10 cellular contexts compared by ENCODE assay signal in genomic region chr2:24050041-24050655, GRCh38. TPM values are rescaled to one million over a fixed set of nuclear protein-coding genes. Genes with fewer than 3 reads are reported as not detected.
DNase-seq lines count a peak whose midpoint lies in the region; ATAC-seq and TF ChIP-seq lines count a peak whose summit lies in the region.
"Had no signal": no experiment of that assay in that cellular context is flagged by ENCODE, and none has a peak within 500 bp of the region (broad histone marks: within the 10 kb centered on the region; RNA-seq: fewer than 3 reads in every experiment).

No MANE protein-coding gene starts in this region.

- peak; percentile 61 for DNase-seq in natural killer cell treated with Interleukin-12 subunit alpha and Interleukin-12 subunit beta and Interleukin-15 and Interleukin-18, amount 100 ng/mL, for 72 hours (ENCODE audit: low spot score)
- no peak for DNase-seq in natural killer cell
- peak; percentile 10 for DNase-seq in activated gamma-delta T cell (lab: John Stamatoyannopoulos, UW)
- DNase-seq in hepatocyte (ENCODE audit: low spot score): peak; percentile 32
- no peak for DNase-seq in skeletal muscle cell (ENCODE audit: low read depth)
- DNase-seq in SIG-M5 (lab: John Stamatoyannopoulos, UW): no peak

- no peaks in the 10 kb centered on the region for H3K36me3 Mint-ChIP-seq in natural killer cell treated with Interleukin-12 subunit alpha and Interleukin-12 subunit beta and Interleukin-15 and Interleukin-18, amount 100 ng/mL, for 72 hours
- no peaks in the 10 kb centered on the region for H3K36me3 Mint-ChIP-seq in natural killer cell

- peak overlapping the region; percentile 81 for H2AFZ ChIP-seq in hepatocyte

- WGBS in hepatocyte (ENCODE audit: low lambda C conversion rate, missing lambda C conversion rate): 5% methylated on average over 23 of the region's 46 CpGs

- no peak for ATAC-seq in natural killer cell treated with Interleukin-12 subunit alpha and Interleukin-12 subunit beta and Interleukin-15 and Interleukin-18, amount 100 ng/mL, for 72 hours
- ATAC-seq in natural killer cell: no peak
- no peak for ATAC-seq in GM19395 (IDR thresholded peaks at IDR 0.05; ENCODE audit: unreplicated experiment)
- no peak for ATAC-seq in GM21381 (IDR thresholded peaks at IDR 0.05; ENCODE audit: unreplicated experiment)

- no peaks in the 10 kb centered on the region for H3K9me2 ChIP-seq in hepatocyte (replicated peaks; ENCODE audit: insufficient read depth)

- H3K36me3 ChIP-seq in hepatocyte (replicated peaks; ENCODE audit: insufficient read depth, low read depth): no peaks in the 10 kb centered on the region

- no peak overlapping the region for H3K27ac Mint-ChIP-seq in natural killer cell treated with Interleukin-12 subunit alpha and Interleukin-12 subunit beta and Interleukin-15 and Interleukin-18, amount 100 ng/mL, for 72 hours
- no peak overlapping the region for H3K27ac Mint-ChIP-seq in natural killer cell
- H3K27ac Mint-ChIP-seq: activated naive CD4-positive, alpha-beta T cell treated with anti-CD3 and anti-CD28 coated beads, Interleukin-2, amount 50 U/mL, for 72 hours; stimulated activated naive CD8-positive, alpha-beta T cell treated with anti-CD3 and anti-CD28 coated beads, Interleukin-15, amount 100 ng/mL, for 72 hours had no signal

- peaks cover 10% of the 10 kb centered on the region for H3K4me1 ChIP-seq in hepatocyte (ENCODE audit: insufficient read depth)

- no peaks in the 10 kb centered on the region for H3K9me3 Mint-ChIP-seq in natural killer cell treated with Interleukin-12 subunit alpha and Interleukin-12 subunit beta and Interleukin-15 and Interleukin-18, amount 100 ng/mL, for 72 hours
- no peaks in the 10 kb centered on the region for H3K9me3 Mint-ChIP-seq in natural killer cell
- H3K9me3 Mint-ChIP-seq: activated naive CD4-positive, alpha-beta T cell treated with anti-CD3 and anti-CD28 coated beads, Interleukin-2, amount 50 U/mL, for 72 hours; stimulated activated naive CD8-positive, alpha-beta T cell treated with anti-CD3 and anti-CD28 coated beads, Interleukin-15, amount 100 ng/mL, for 72 hours had no signal

- no peak overlapping the region for H3K27ac ChIP-seq in hepatocyte

- peaks cover 5% of the 10 kb centered on the region for H3K79me2 ChIP-seq in hepatocyte

- H3K9me3 ChIP-seq in hepatocyte (ENCODE audit: low read depth): no peaks in the 10 kb centered on the region

- H3K4me2 ChIP-seq in hepatocyte: peak overlapping the region; percentile 87

- H4K20me1 ChIP-seq in hepatocyte (ENCODE audit: insufficient read depth, poor library complexity, severe bottlenecking): no peaks in the 10 kb centered on the region

- H3K4me3 ChIP-seq in hepatocyte (peak overlapping the region; percentile 94), skeletal muscle cell (ENCODE audit: low read depth, low read length) (peak overlapping the region; percentile 69)

- intact Hi-C loops in natural killer cell (cut with micrococcal nuclease): no loop called here

- H3K4me1 Mint-ChIP-seq in natural killer cell treated with Interleukin-12 subunit alpha and Interleukin-12 subunit beta and Interleukin-15 and Interleukin-18, amount 100 ng/mL, for 72 hours (ENCODE audit: low read depth in 2 of 2): peaks cover 18 to 23% of the 10 kb centered on the region in 2 donors
- peaks cover 19 to 23% of the 10 kb centered on the region in 2 donors for H3K4me1 Mint-ChIP-seq in natural killer cell

- H3K4me3 Mint-ChIP-seq in natural killer cell treated with Interleukin-12 subunit alpha and Interleukin-12 subunit beta and Interleukin-15 and Interleukin-18, amount 100 ng/mL, for 72 hours: no peak overlapping the region
- H3K4me3 Mint-ChIP-seq in natural killer cell: no peak overlapping the region
- H3K4me3 Mint-ChIP-seq: stimulated activated naive CD8-positive, alpha-beta T cell treated with anti-CD3 and anti-CD28 coated beads, Interleukin-15, amount 100 ng/mL, for 72 hours had no signal

- TF ChIP-seq CTCF in natural killer cell (IDR thresholded peaks at IDR 0.05) (no peak), hepatocyte (IDR thresholded peaks at IDR 0.05; ENCODE audit: poor library complexity) (no peak)

- H3K27me3 Mint-ChIP-seq in natural killer cell treated with Interleukin-12 subunit alpha and Interleukin-12 subunit beta and Interleukin-15 and Interleukin-18, amount 100 ng/mL, for 72 hours: peaks cover 0 to 3% of the 10 kb centered on the region in 2 donors
- no peaks in the 10 kb centered on the region for H3K27me3 Mint-ChIP-seq in natural killer cell (ENCODE audit: low read depth in 2 of 2)

- H3K27me3 ChIP-seq in hepatocyte: no peaks in the 10 kb centered on the region

RNA-seq across cellular contexts. Expression of gene FKBP1B, which starts 0.6 kb away (rescaled TPM):
- total RNA-seq in natural killer cell treated with Interleukin-12 subunit alpha and Interleukin-12 subunit beta and Interleukin-15 and Interleukin-18, amount 100 ng/mL, for 72 hours: 1 to 10 TPM; 1.6 to 2.4 TPM
- total RNA-seq in natural killer cell (1 to 10 TPM; 1.5 to 3.4 (median 3.3) TPM), hepatocyte (20.2 and 24.4 TPM in 2 replicates)
- polyA plus RNA-seq in hepatocyte: 36.3 and 37.2 TPM in 2 replicates

RNA-seq across cellular contexts. Expression of gene WDCP, which starts 3.0 kb away (rescaled TPM):
- 10 to 100 TPM; 20.8 to 26.3 TPM for total RNA-seq in natural killer cell treated with Interleukin-12 subunit alpha and Interleukin-12 subunit beta and Interleukin-15 and Interleukin-18, amount 100 ng/mL, for 72 hours
- total RNA-seq in natural killer cell (10 to 100 TPM in 2 of 3 donors, 1 to 10 TPM in 1; 2.4 to 11.8 (median 11.2) TPM), hepatocyte (6.0 and 6.8 TPM in 2 replicates)
- 1.4 and 2.4 TPM in 2 replicates for polyA plus RNA-seq in hepatocyte

RNA-seq across cellular contexts. Expression of gene SF3B6, which starts 26.0 kb away (rescaled TPM):
- total RNA-seq in natural killer cell treated with Interleukin-12 subunit alpha and Interleukin-12 subunit beta and Interleukin-15 and Interleukin-18, amount 100 ng/mL, for 72 hours: 10 to 100 TPM; 83.1 to 85.8 TPM
- total RNA-seq in natural killer cell (10 to 100 TPM; 57.2 to 65.1 (median 57.4) TPM), hepatocyte (131 and 158 TPM in 2 replicates)
- polyA plus RNA-seq in hepatocyte: 170 and 174 TPM in 2 replicates

RNA-seq across cellular contexts. Expression of gene TP53I3, which starts 34.5 kb away (rescaled TPM):
- 1 to 10 TPM; 4.1 to 5.8 TPM for total RNA-seq in natural killer cell treated with Interleukin-12 subunit alpha and Interleukin-12 subunit beta and Interleukin-15 and Interleukin-18, amount 100 ng/mL, for 72 hours
- total RNA-seq in natural killer cell (1 to 10 TPM; 1.6 to 2.6 (median 2.0) TPM), hepatocyte (29.8 and 31.9 TPM in 2 replicates)
- polyA plus RNA-seq in hepatocyte: 52.9 and 56.2 TPM in 2 replicates

RNA-seq across cellular contexts. Expression of gene MFSD2B, which starts 40.3 kb away (rescaled TPM):
- total RNA-seq in natural killer cell treated with Interleukin-12 subunit alpha and Interleukin-12 subunit beta and Interleukin-15 and Interleukin-18, amount 100 ng/mL, for 72 hours: under 1 TPM; 0.21 to 0.75 TPM
- 1 to 10 TPM in 1 of 3 donors, under 1 TPM in 1, not detected in 1; 0.93 to 1.1 TPM for total RNA-seq in natural killer cell
- total RNA-seq in hepatocyte: not detected in 2 replicates
- polyA plus RNA-seq in hepatocyte: 0.25 TPM in 1 of 2 replicates, not detected in the other

Comparison
In these comparisons a context has a peak if more than half of its experiments do, and no peak if none do; other contexts are left out.
1. DNase-seq: peak in natural killer cell treated with Interleukin-12 subunit alpha and Interleukin-12 subunit beta and Interleukin-15 and Interleukin-18, amount 100 ng/mL, for 72 hours (single experiment), activated gamma-delta T cell (single experiment) and hepatocyte (single experiment); none in natural killer cell (single experiment), skeletal muscle cell (single experiment) and SIG-M5 (single experiment).